12 cellular contexts compared by ENCODE assay signal in genomic region chr1:155094622-155094948, GRCh38. TPM values are rescaled to one million over a fixed set of nuclear protein-coding genes. Genes with fewer than 3 reads are reported as not detected.
DNase-seq lines count a peak whose midpoint lies in the region; ATAC-seq, FAIRE-seq and TF ChIP-seq lines count a peak whose summit lies in the region.
"Had no signal": no experiment of that assay in that cellular context is flagged by ENCODE, and none has a peak within 500 bp of the region (broad histone marks: within the 10 kb centered on the region; RNA-seq: fewer than 3 reads in every experiment).

No MANE protein-coding gene starts in this region.

- H3K4me3 ChIP-seq in AG04450 (ENCODE audit: low read depth, low read length) (no peak overlapping the region), K562 (no peak overlapping the region)
- H3K4me3 ChIP-seq: GM23338, vagina had no signal

- no peak overlapping the region for H3K4me3 Mint-ChIP-seq in nephron
- no peak overlapping the region for H3K4me3 Mint-ChIP-seq in activated T-helper 2 cell treated with anti-CD3 and anti-CD28 coated beads, Interferon-gamma antibody, Interleukin-2, Interleukin-4, amounts not matched to agents 10 μg/mL and 5 μg/mL and 100 μg/mL, durations not matched to agents 14 hours and 24 hours and 36 hours (ENCODE audit: low read depth)
- H3K4me3 Mint-ChIP-seq: activated naive CD8-positive, alpha-beta T cell; dendritic cell treated with granulocyte-macrophage colony-stimulating factor and Interleukin-4, amounts not matched to agents 40 ng/mL and 50 ng/mL, for 4 days; GM23338; natural killer cell had no signal

- CTCF ChIA-PET in AG04450 (lab: Charles Lee) (interaction anchor here (1.2 to 2.4 kb wide), 3 partner anchors 9 to 78 kb away, joined by 7 to 28 read pairs (median 16); partner anchors contain the start of gene KRTCAP2), K562 (lab: Yijun Ruan, JAX; ENCODE audit: low intra/inter-chr PET ratio) (interaction anchor here (0.8 to 4.1 kb wide), 4 partner anchors 67 to 113 kb away, joined by 3 to 59 read pairs (median 4); partner anchors contain the start of genes THBS3 and TRIM46)

- H3K27ac ChIP-seq in AG04450 (ENCODE audit: low read depth, low read length) (peak overlapping the region; percentile 11), K562 (ENCODE audit: extremely low read depth, low read depth, low read length) (no peak overlapping the region)
- H3K27ac ChIP-seq: vagina had no signal

- H3K9me3 ChIP-seq in AG04450 (ENCODE audit: control insufficient read depth, insufficient read depth, low read length) = no peaks in the 10 kb centered on the region
- H3K9me3 ChIP-seq in K562 (replicated peaks; ENCODE audit: control insufficient read depth, insufficient read depth, low read depth, low read length) = no peaks in the 10 kb centered on the region
- H3K9me3 ChIP-seq: vagina had no signal

- no peaks in the 10 kb centered on the region for H4K20me1 ChIP-seq in K562 (replicated peaks; ENCODE audit: control insufficient read depth, insufficient read depth, low read length)

- no peak overlapping the region for H2AFZ ChIP-seq in K562 (ENCODE audit: low read depth, low read length)

- H3K27me3 ChIP-seq in AG04450 (ENCODE audit: control insufficient read depth, insufficient read depth, low read length) (peaks cover 21% of the 10 kb centered on the region), K562 (ENCODE audit: control insufficient read depth in 2 of 2, insufficient read depth in 2 of 2, low read length in 2 of 2) (peaks cover 0 to 3% of the 10 kb centered on the region in 2 experiments; a peak in 1 of 5 replicates)
- H3K27me3 ChIP-seq: vagina had no signal

- no peak overlapping the region for H3K4me2 ChIP-seq in K562 (ENCODE audit: insufficient read depth, low read length)

- no peak for TF ChIP-seq RAD21 in K562 (CRISPR knock-in tag; conservative IDR thresholded peaks at IDR 0.05 in 1 of 2, IDR thresholded peaks at IDR 0.05 in 1 of 2)

- no peaks in the 10 kb centered on the region for H3K36me3 ChIP-seq in K562 (ENCODE audit: control insufficient read depth, insufficient read depth, low read length)
- H3K36me3 ChIP-seq: vagina had no signal

- no peaks in the 10 kb centered on the region for H3K79me2 ChIP-seq in K562 (ENCODE audit: control insufficient read depth, insufficient read depth, low read length)

- H3K4me1 ChIP-seq in K562 (replicated peaks in 1 of 2; ENCODE audit: control insufficient read depth in 2 of 2, insufficient read depth in 2 of 2, low read length in 2 of 2) = peaks cover 12 to 22% of the 10 kb centered on the region in 2 experiments; a peak in 4 of 5 replicates

- H3K9me1 ChIP-seq in K562 (ENCODE audit: control insufficient read depth, insufficient read depth, low read length) = peaks cover 5% of the 10 kb centered on the region

- peaks cover 13% of the 10 kb centered on the region for H3K27me3 Mint-ChIP-seq in nephron (ENCODE audit: low read depth)
- H3K27me3 Mint-ChIP-seq in activated T-helper 2 cell treated with anti-CD3 and anti-CD28 coated beads, Interferon-gamma antibody, Interleukin-2, Interleukin-4, amounts not matched to agents 10 μg/mL and 5 μg/mL and 100 μg/mL, durations not matched to agents 14 hours and 24 hours and 36 hours (ENCODE audit: low read depth) = peaks cover 24% of the 10 kb centered on the region

- in situ Hi-C loops in K562 (cut with MboI) = loop anchor here (5.0 to 10.0 kb wide), 2 partner anchors 73 to 500 kb away; no protein-coding TSS in a partner anchor

- POLR2A ChIA-PET in AG04450 (lab: Yijun Ruan, JAX) = no interaction called here
- POLR2A ChIA-PET in K562 (lab: Yijun Ruan, JAX) = interaction anchor here (1.3 kb wide), 1 partner anchor 36 kb away, joined by 5 read pairs; no protein-coding TSS in a partner anchor

- H3K4me1 Mint-ChIP-seq in nephron = peaks cover 37% of the 10 kb centered on the region
- peaks cover 5% of the 10 kb centered on the region for H3K4me1 Mint-ChIP-seq in activated T-helper 2 cell treated with anti-CD3 and anti-CD28 coated beads, Interferon-gamma antibody, Interleukin-2, Interleukin-4, amounts not matched to agents 10 μg/mL and 5 μg/mL and 100 μg/mL, durations not matched to agents 14 hours and 24 hours and 36 hours (ENCODE audit: low read depth)
- H3K4me1 Mint-ChIP-seq: natural killer cell had no signal

- no peaks in the 10 kb centered on the region for H3K36me3 Mint-ChIP-seq in nephron (ENCODE audit: low read depth)
- H3K36me3 Mint-ChIP-seq in activated T-helper 2 cell treated with anti-CD3 and anti-CD28 coated beads, Interferon-gamma antibody, Interleukin-2, Interleukin-4, amounts not matched to agents 10 μg/mL and 5 μg/mL and 100 μg/mL, durations not matched to agents 14 hours and 24 hours and 36 hours (ENCODE audit: low read depth) = no peaks in the 10 kb centered on the region
- H3K36me3 Mint-ChIP-seq: activated naive CD8-positive, alpha-beta T cell; natural killer cell had no signal

- intact Hi-C loops in K562 (cut with micrococcal nuclease) = loop anchor here (2.0 to 10.0 kb wide), 2 partner anchors 46 to 500 kb away; partner anchors contain the start of gene DPM3
- intact Hi-C loops in activated T-helper 2 cell treated with anti-CD3 and anti-CD28 coated beads, Interferon-gamma antibody, Interleukin-2, Interleukin-4, amounts not matched to agents 10 μg/mL and 5 μg/mL and 100 μg/mL, durations not matched to agents 14 hours and 24 hours and 36 hours (cut with micrococcal nuclease) = no loop called here

- H3K27ac Mint-ChIP-seq in nephron = peak overlapping the region; percentile 34 to 77 (median 48)
- no peak overlapping the region for H3K27ac Mint-ChIP-seq in activated T-helper 2 cell treated with anti-CD3 and anti-CD28 coated beads, Interferon-gamma antibody, Interleukin-2, Interleukin-4, amounts not matched to agents 10 μg/mL and 5 μg/mL and 100 μg/mL, durations not matched to agents 14 hours and 24 hours and 36 hours
- H3K27ac Mint-ChIP-seq: activated naive CD8-positive, alpha-beta T cell; dendritic cell treated with granulocyte-macrophage colony-stimulating factor and Interleukin-4, amounts not matched to agents 40 ng/mL and 50 ng/mL, for 4 days; natural killer cell had no signal

- ATAC-seq in K562 = no peak
- ATAC-seq in stimulated activated naive CD8-positive, alpha-beta T cell treated with anti-CD3 and anti-CD28 coated beads, Interleukin-15, Interleukin-2, amounts not matched to agents 100 U/mL and 50 U/mL, for 24 hours = no peak

- TF ChIP-seq POLR2A in K562 (conservative IDR thresholded peaks at IDR 0.05) = no peak

- 23% methylated on average over 2 of the region's 2 CpGs for WGBS in K562 (ENCODE audit: insufficient coverage, low coverage, missing lambda C conversion rate)

- TF ChIP-seq CTCF in AG04450 (IDR thresholded peaks at IDR 0.05; ENCODE audit: low read depth, low read length) = no peak
- TF ChIP-seq CTCF in K562 (IDR thresholded peaks at IDR 0.05 in 2 of 3, conservative IDR thresholded peaks at IDR 0.05 in 1 of 3; ENCODE audit: insufficient read depth in 2 of 3, low read depth in 1 of 3, low read length in 3 of 3) = no peak
- peak in 1 of 3 experiments; percentile 41 for TF ChIP-seq CTCF in nephron (IDR thresholded peaks at IDR 0.05; ENCODE audit: unreplicated experiment in 3 of 3)

- no peak for FAIRE-seq in K562 (lab: Jason Lieb, UNC)

- H3K9ac ChIP-seq in K562 (ENCODE audit: insufficient read depth in 1 of 2, low read depth in 2 of 2, low read length in 2 of 2) = no peak overlapping the region

- DNase-seq in AG04450 (ENCODE audit: low read depth, low spot score) (no peak), K562 (ENCODE audit: extremely low read depth in 1 of 4, low spot score in 3 of 4) (no peak), COLO668 (lab: John Stamatoyannopoulos, UW; ENCODE audit: unreplicated experiment) (no peak)
- DNase-seq in activated T-helper 2 cell treated with anti-CD3 and anti-CD28 coated beads, Interferon-gamma antibody, Interleukin-2, Interleukin-4, amounts not matched to agents 10 μg/mL and 5 μg/mL and 100 μg/mL, durations not matched to agents 14 hours and 24 hours and 36 hours (ENCODE audit: low spot score) = no peak
- no peak for DNase-seq in stimulated activated naive CD8-positive, alpha-beta T cell treated with anti-CD3 and anti-CD28 coated beads, Interleukin-15, Interleukin-2, amounts not matched to agents 100 U/mL and 50 U/mL, for 24 hours
- DNase-seq: foreskin melanocyte, natural killer cell had no signal

- TF ChIP-seq EP300 in K562 (IDR thresholded peaks at IDR 0.05; ENCODE audit: low read length) = no peak

- H3K9me3 Mint-ChIP-seq in nephron = no peaks in the 10 kb centered on the region
- H3K9me3 Mint-ChIP-seq in activated T-helper 2 cell treated with anti-CD3 and anti-CD28 coated beads, Interferon-gamma antibody, Interleukin-2, Interleukin-4, amounts not matched to agents 10 μg/mL and 5 μg/mL and 100 μg/mL, durations not matched to agents 14 hours and 24 hours and 36 hours = no peaks in the 10 kb centered on the region
- H3K9me3 Mint-ChIP-seq: dendritic cell treated with granulocyte-macrophage colony-stimulating factor and Interleukin-4, amounts not matched to agents 40 ng/mL and 50 ng/mL, for 4 days; GM23338; natural killer cell had no signal

- BruUV-seq in K562 (replicated peaks; lab: Mats Ljungman, UMichigan) = no TSS peak

RNA-seq across cellular contexts. Expression of gene EFNA3, which starts 15.9 kb away (rescaled TPM):
- 0.51 and 0.56 TPM in 2 replicates for polyA plus RNA-seq in AG04450 (2011; rRNA removed)
- polyA minus RNA-seq in AG04450 (2011; rRNA and poly(A)+ RNA removed) = 0.60 and 0.91 TPM in 2 replicates
- 3.7 and 9.0 TPM in 2 replicates for total RNA-seq in K562 (2011; cell fraction: chromatin; rRNA removed; ENCODE audit: low replicate concordance)
- total RNA-seq in K562 (2011; cell fraction: nucleolus; rRNA removed) = 11.2 and 12.4 TPM in 2 replicates
- total RNA-seq in K562 (2011; cell fraction: nucleoplasm; rRNA removed) = 8.1 and 10.5 TPM in 2 replicates
- total RNA-seq in K562 (2014; rRNA removed) = 4.5 and 8.6 TPM in 2 replicates
- 1.7 and 3.3 TPM in 2 replicates for total RNA-seq in K562 (2014; rRNA removed; fragmentation: Illumina TruSeq; extraction: Trizol)
- total RNA-seq in K562 (2015; rRNA removed; fragmentation: Illumina TruSeq; extraction: Trizol) = 4.7 and 4.9 TPM in 2 replicates
- 6.2 and 7.1 TPM in 2 replicates for total RNA-seq in K562 (2021)
- polyA plus RNA-seq in K562 (2011; rRNA removed) = 7.3 and 10.9 TPM in 2 replicates
- 10.9 and 15.6 TPM in 2 replicates for polyA plus RNA-seq in K562 (2011; cell fraction: cytosol; rRNA removed)
- 14.1 and 14.9 TPM in 2 replicates for polyA plus RNA-seq in K562 (2011; cell fraction: nucleus; rRNA removed)
- 4.5 and 7.1 TPM in 2 replicates for polyA plus RNA-seq in K562 (2012)
- polyA plus RNA-seq in K562 (2014; fragmentation: Illumina TruSeq; extraction: Trizol) = 7.9 and 9.3 TPM in 2 replicates
- polyA plus RNA-seq in K562 (2014; fragmentation: Nextera tagmentation; extraction: Ambion mirVana) = under 1 TPM; 0.59 to 0.63 TPM
- polyA plus RNA-seq in K562 (2014; rRNA removed) = 4.8 and 6.8 TPM in 2 replicates
- polyA minus RNA-seq in K562 (2011; rRNA and poly(A)+ RNA removed) = 2.0 and 3.1 TPM in 2 replicates
- polyA minus RNA-seq in K562 (2011; cell fraction: cytosol; rRNA and poly(A)+ RNA removed) = 5.5 and 6.3 TPM in 2 replicates
- 2.7 and 5.9 TPM in 2 replicates for polyA minus RNA-seq in K562 (2011; cell fraction: nucleus; rRNA and poly(A)+ RNA removed)
- total RNA-seq in activated T-helper 2 cell treated with anti-CD3 and anti-CD28 coated beads, Interferon-gamma antibody, Interleukin-2, Interleukin-4, amounts not matched to agents 10 μg/mL and 5 μg/mL and 100 μg/mL, durations not matched to agents 14 hours and 24 hours and 36 hours = 6.0 and 7.1 TPM in 2 replicates

RNA-seq across cellular contexts. Expression of gene EFNA4, which starts 31.0 kb away (rescaled TPM):
- 10.1 and 12.9 TPM in 2 replicates for polyA plus RNA-seq in AG04450 (2011; rRNA removed)
- 8.8 and 8.9 TPM in 2 replicates for polyA minus RNA-seq in AG04450 (2011; rRNA and poly(A)+ RNA removed)
- 4.6 and 12.1 TPM in 2 replicates for total RNA-seq in K562 (2011; cell fraction: chromatin; rRNA removed; ENCODE audit: low replicate concordance)
- total RNA-seq in K562 (2011; cell fraction: nucleolus; rRNA removed) = 12.6 and 17.5 TPM in 2 replicates
- 10.9 and 12.2 TPM in 2 replicates for total RNA-seq in K562 (2011; cell fraction: nucleoplasm; rRNA removed)
- 7.4 and 10.6 TPM in 2 replicates for total RNA-seq in K562 (2014; rRNA removed)
- total RNA-seq in K562 (2014; rRNA removed; fragmentation: Illumina TruSeq; extraction: Trizol) = 2.0 and 2.9 TPM in 2 replicates
- total RNA-seq in K562 (2015; rRNA removed; fragmentation: Illumina TruSeq; extraction: Trizol) = 5.7 and 5.9 TPM in 2 replicates
- 4.7 and 6.1 TPM in 2 replicates for total RNA-seq in K562 (2021)
- polyA plus RNA-seq in K562 (2011; rRNA removed) = 6.5 and 10.2 TPM in 2 replicates
- 11.8 and 12.2 TPM in 2 replicates for polyA plus RNA-seq in K562 (2011; cell fraction: cytosol; rRNA removed)
- polyA plus RNA-seq in K562 (2011; cell fraction: nucleus; rRNA removed) = 8.5 and 9.2 TPM in 2 replicates
- 6.1 and 6.4 TPM in 2 replicates for polyA plus RNA-seq in K562 (2012)
- polyA plus RNA-seq in K562 (2014; fragmentation: Illumina TruSeq; extraction: Trizol) = 6.1 and 6.2 TPM in 2 replicates
- polyA plus RNA-seq in K562 (2014; fragmentation: Nextera tagmentation; extraction: Ambion mirVana) = under 1 TPM; 0.68 to 0.89 TPM
- 5.9 and 6.5 TPM in 2 replicates for polyA plus RNA-seq in K562 (2014; rRNA removed)
- 2.5 and 5.7 TPM in 2 replicates for polyA minus RNA-seq in K562 (2011; rRNA and poly(A)+ RNA removed)
- polyA minus RNA-seq in K562 (2011; cell fraction: cytosol; rRNA and poly(A)+ RNA removed) = 4.9 and 6.5 TPM in 2 replicates
- 2.6 TPM in 2 replicates for polyA minus RNA-seq in K562 (2011; cell fraction: nucleus; rRNA and poly(A)+ RNA removed)
- total RNA-seq in activated T-helper 2 cell treated with anti-CD3 and anti-CD28 coated beads, Interferon-gamma antibody, Interleukin-2, Interleukin-4, amounts not matched to agents 10 μg/mL and 5 μg/mL and 100 μg/mL, durations not matched to agents 14 hours and 24 hours and 36 hours = 9.2 and 10.5 TPM in 2 replicates

RNA-seq across cellular contexts. Expression of gene EFNA1, which starts 33.1 kb away (rescaled TPM):
- polyA plus RNA-seq in AG04450 (2011; rRNA removed) (1.1 and 1.4 TPM in 2 replicates), K562 (2011; rRNA removed) (9.3 and 14.1 TPM in 2 replicates), K562 (2014; fragmentation: Illumina TruSeq; extraction: Trizol) (3.0 and 3.5 TPM in 2 replicates), K562 (2014; fragmentation: Nextera tagmentation; extraction: Ambion mirVana) (1 to 10 TPM; 3.7 TPM), K562 (2014; rRNA removed) (2.8 and 5.3 TPM in 2 replicates)
- polyA minus RNA-seq in AG04450 (2011; rRNA and poly(A)+ RNA removed) = 1.0 and 3.1 TPM in 2 replicates
- 5.1 and 11.1 TPM in 2 replicates for total RNA-seq in K562 (2011; cell fraction: chromatin; rRNA removed; ENCODE audit: low replicate concordance)
- 14.3 and 14.5 TPM in 2 replicates for total RNA-seq in K562 (2011; cell fraction: nucleolus; rRNA removed)
- total RNA-seq in K562 (2011; cell fraction: nucleoplasm; rRNA removed) = 10.1 and 15.0 TPM in 2 replicates
- total RNA-seq in K562 (2014; rRNA removed) (2.5 and 2.6 TPM in 2 replicates), K562 (2014; rRNA removed; fragmentation: Illumina TruSeq; extraction: Trizol) (1.9 and 2.1 TPM in 2 replicates), K562 (2015; rRNA removed; fragmentation: Illumina TruSeq; extraction: Trizol) (3.3 and 3.7 TPM in 2 replicates), K562 (2021) (2.6 and 2.7 TPM in 2 replicates)
- 12.2 and 13.8 TPM in 2 replicates for polyA plus RNA-seq in K562 (2011; cell fraction: cytosol; rRNA removed)
- 9.8 and 11.9 TPM in 2 replicates for polyA plus RNA-seq in K562 (2011; cell fraction: nucleus; rRNA removed)
- polyA plus RNA-seq in K562 (2012) = 3.3 and 4.8 TPM in 2 replicates
- 5.8 and 6.6 TPM in 2 replicates for polyA minus RNA-seq in K562 (2011; rRNA and poly(A)+ RNA removed)
- 8.0 and 16.9 TPM in 2 replicates for polyA minus RNA-seq in K562 (2011; cell fraction: cytosol; rRNA and poly(A)+ RNA removed)
- polyA minus RNA-seq in K562 (2011; cell fraction: nucleus; rRNA and poly(A)+ RNA removed) = 3.9 and 4.4 TPM in 2 replicates
- 0.18 and 0.39 TPM in 2 replicates for total RNA-seq in activated T-helper 2 cell treated with anti-CD3 and anti-CD28 coated beads, Interferon-gamma antibody, Interleukin-2, Interleukin-4, amounts not matched to agents 10 μg/mL and 5 μg/mL and 100 μg/mL, durations not matched to agents 14 hours and 24 hours and 36 hours

RNA-seq across cellular contexts. Expression of gene SLC50A1, which starts 41.1 kb away (rescaled TPM):
- polyA plus RNA-seq in AG04450 (2011; rRNA removed) = 29.5 and 31.4 TPM in 2 replicates
- polyA minus RNA-seq in AG04450 (2011; rRNA and poly(A)+ RNA removed) = 20.4 and 22.3 TPM in 2 replicates
- 42.6 and 72.0 TPM in 2 replicates for total RNA-seq in K562 (2011; cell fraction: chromatin; rRNA removed; ENCODE audit: low replicate concordance)
- total RNA-seq in K562 (2011; cell fraction: nucleolus; rRNA removed) = 92.6 and 100 TPM in 2 replicates
- total RNA-seq in K562 (2011; cell fraction: nucleoplasm; rRNA removed) = 93.1 and 101 TPM in 2 replicates
- 59.2 and 68.1 TPM in 2 replicates for total RNA-seq in K562 (2014; rRNA removed)
- 52.2 and 58.7 TPM in 2 replicates for total RNA-seq in K562 (2014; rRNA removed; fragmentation: Illumina TruSeq; extraction: Trizol)
- total RNA-seq in K562 (2015; rRNA removed; fragmentation: Illumina TruSeq; extraction: Trizol) = 62.7 and 64.0 TPM in 2 replicates
- total RNA-seq in K562 (2021) = 46.5 and 50.0 TPM in 2 replicates
- 88.3 and 91.9 TPM in 2 replicates for polyA plus RNA-seq in K562 (2011; rRNA removed)
- 161 TPM in 2 replicates for polyA plus RNA-seq in K562 (2011; cell fraction: cytosol; rRNA removed)
- polyA plus RNA-seq in K562 (2011; cell fraction: nucleus; rRNA removed) = 30.6 and 31.3 TPM in 2 replicates
- polyA plus RNA-seq in K562 (2012) = 55.7 and 78.0 TPM in 2 replicates
- polyA plus RNA-seq in K562 (2014; fragmentation: Illumina TruSeq; extraction: Trizol) = 86.2 and 96.6 TPM in 2 replicates
- polyA plus RNA-seq in K562 (2014; fragmentation: Nextera tagmentation; extraction: Ambion mirVana) = 100 to 1,000 TPM; 103 to 132 TPM
- polyA plus RNA-seq in K562 (2014; rRNA removed) = 91.7 and 99.4 TPM in 2 replicates
- polyA minus RNA-seq in K562 (2011; rRNA and poly(A)+ RNA removed) = 36.3 and 45.8 TPM in 2 replicates
- polyA minus RNA-seq in K562 (2011; cell fraction: cytosol; rRNA and poly(A)+ RNA removed) = 23.1 and 29.2 TPM in 2 replicates
- 8.1 and 9.3 TPM in 2 replicates for polyA minus RNA-seq in K562 (2011; cell fraction: nucleus; rRNA and poly(A)+ RNA removed)
- total RNA-seq in activated T-helper 2 cell treated with anti-CD3 and anti-CD28 coated beads, Interferon-gamma antibody, Interleukin-2, Interleukin-4, amounts not matched to agents 10 μg/mL and 5 μg/mL and 100 μg/mL, durations not matched to agents 14 hours and 24 hours and 36 hours = 56.9 and 58.0 TPM in 2 replicates

RNA-seq across cellular contexts. Expression of gene ADAM15, which starts 43.5 kb away (rescaled TPM):
- polyA plus RNA-seq in AG04450 (2011; rRNA removed) (25.9 and 37.5 TPM in 2 replicates), K562 (2011; rRNA removed) (29.8 and 54.7 TPM in 2 replicates), K562 (2014; fragmentation: Illumina TruSeq; extraction: Trizol) (32.8 and 39.7 TPM in 2 replicates), K562 (2014; fragmentation: Nextera tagmentation; extraction: Ambion mirVana) (1 to 10 TPM in 1 of 2 experiments, under 1 TPM in 1; 0.69 to 2.6 TPM), K562 (2014; rRNA removed) (53.2 and 66.2 TPM in 2 replicates)
- 60.1 and 73.7 TPM in 2 replicates for polyA minus RNA-seq in AG04450 (2011; rRNA and poly(A)+ RNA removed)
- total RNA-seq in K562 (2011; cell fraction: chromatin; rRNA removed; ENCODE audit: low replicate concordance) = 77.6 and 286 TPM in 2 replicates
- 230 and 253 TPM in 2 replicates for total RNA-seq in K562 (2011; cell fraction: nucleolus; rRNA removed)
- 121 and 122 TPM in 2 replicates for total RNA-seq in K562 (2011; cell fraction: nucleoplasm; rRNA removed)
- total RNA-seq in K562 (2014; rRNA removed) (35.9 and 61.0 TPM in 2 replicates), K562 (2014; rRNA removed; fragmentation: Illumina TruSeq; extraction: Trizol) (10.1 and 15.2 TPM in 2 replicates), K562 (2015; rRNA removed; fragmentation: Illumina TruSeq; extraction: Trizol) (34.3 and 35.4 TPM in 2 replicates), K562 (2021) (67.8 and 72.3 TPM in 2 replicates)
- polyA plus RNA-seq in K562 (2011; cell fraction: cytosol; rRNA removed) = 48.9 and 94.6 TPM in 2 replicates
- polyA plus RNA-seq in K562 (2011; cell fraction: nucleus; rRNA removed) = 188 and 324 TPM in 2 replicates
- 48.3 and 70.8 TPM in 2 replicates for polyA plus RNA-seq in K562 (2012)
- 25.0 and 32.3 TPM in 2 replicates for polyA minus RNA-seq in K562 (2011; rRNA and poly(A)+ RNA removed)
- 58.9 and 76.8 TPM in 2 replicates for polyA minus RNA-seq in K562 (2011; cell fraction: cytosol; rRNA and poly(A)+ RNA removed)
- polyA minus RNA-seq in K562 (2011; cell fraction: nucleus; rRNA and poly(A)+ RNA removed) = 56.0 and 61.5 TPM in 2 replicates
- total RNA-seq in activated T-helper 2 cell treated with anti-CD3 and anti-CD28 coated beads, Interferon-gamma antibody, Interleukin-2, Interleukin-4, amounts not matched to agents 10 μg/mL and 5 μg/mL and 100 μg/mL, durations not matched to agents 14 hours and 24 hours and 36 hours = 72.0 and 74.8 TPM in 2 replicates
